In the genomic region with DNA sequence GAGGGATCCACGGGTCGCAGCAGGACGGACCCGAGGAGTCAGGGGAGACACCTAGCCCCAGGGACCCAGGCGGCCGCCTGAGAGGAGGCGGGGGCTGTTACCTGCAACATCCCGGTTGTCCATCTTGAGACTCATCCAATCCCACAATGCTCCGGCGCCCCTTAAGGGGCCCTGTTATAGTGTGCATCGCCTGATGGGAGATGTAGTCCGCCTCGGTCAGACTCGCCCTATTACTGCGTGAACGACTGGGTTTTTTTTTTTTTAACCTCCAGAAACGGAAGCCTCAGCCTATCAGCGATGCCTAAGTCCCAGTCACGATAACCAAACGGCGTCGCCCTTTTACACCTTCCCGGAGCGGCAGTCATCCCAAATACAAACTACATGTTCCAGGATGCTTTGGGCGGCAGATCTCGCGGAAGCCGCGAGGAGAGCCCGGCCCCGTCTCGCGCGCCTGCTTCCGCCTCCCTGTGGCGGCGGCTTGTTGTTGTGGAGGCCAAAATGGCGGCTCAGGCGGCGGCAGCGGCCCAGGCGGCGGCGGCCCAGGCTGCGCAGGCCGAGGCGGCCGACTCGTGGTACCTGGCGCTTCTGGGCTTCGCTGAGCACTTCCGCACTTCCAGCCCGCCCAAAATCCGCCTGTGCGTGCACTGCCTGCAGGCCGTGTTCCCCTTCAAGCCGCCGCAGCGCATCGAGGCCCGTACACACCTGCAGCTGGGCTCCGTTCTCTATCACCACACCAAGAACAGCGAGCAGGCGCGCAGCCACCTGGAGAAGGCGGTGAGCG, we compare ENCODE assay signal across 8 cellular contexts. TPM values are rescaled to one million over a fixed set of nuclear protein-coding genes. Genes with fewer than 3 reads are reported as not detected.
A peak's percentile ranks its signal among the peaks of the same experiment; 100 is the strongest.
DNase-seq lines count a peak whose midpoint lies in the region; TF ChIP-seq lines count a peak whose summit lies in the region.

A gene with protein sequence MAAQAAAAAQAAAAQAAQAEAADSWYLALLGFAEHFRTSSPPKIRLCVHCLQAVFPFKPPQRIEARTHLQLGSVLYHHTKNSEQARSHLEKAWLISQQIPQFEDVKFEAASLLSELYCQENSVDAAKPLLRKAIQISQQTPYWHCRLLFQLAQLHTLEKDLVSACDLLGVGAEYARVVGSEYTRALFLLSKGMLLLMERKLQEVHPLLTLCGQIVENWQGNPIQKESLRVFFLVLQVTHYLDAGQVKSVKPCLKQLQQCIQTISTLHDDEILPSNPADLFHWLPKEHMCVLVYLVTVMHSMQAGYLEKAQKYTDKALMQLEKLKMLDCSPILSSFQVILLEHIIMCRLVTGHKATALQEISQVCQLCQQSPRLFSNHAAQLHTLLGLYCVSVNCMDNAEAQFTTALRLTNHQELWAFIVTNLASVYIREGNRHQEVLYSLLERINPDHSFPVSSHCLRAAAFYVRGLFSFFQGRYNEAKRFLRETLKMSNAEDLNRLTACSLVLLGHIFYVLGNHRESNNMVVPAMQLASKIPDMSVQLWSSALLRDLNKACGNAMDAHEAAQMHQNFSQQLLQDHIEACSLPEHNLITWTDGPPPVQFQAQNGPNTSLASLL (plus strand): TSS at position 468 of the 781 bp plus-strand sequence. CDS start 31 bp downstream, at position 499.
SUGP1 (minus strand) TSS at position 148 of the 781 bp plus-strand sequence; CDS start at position 135, 13 bp downstream.

- TF ChIP-seq RAD21 in neural cell (conservative IDR thresholded peaks at IDR 0.05) = no peak

- H3K27me3 ChIP-seq in neural cell (ENCODE audit: insufficient read depth, low read depth, low read length) (no peaks in the 10 kb centered on the region), stomach (no peaks in the 10 kb centered on the region)

- TF ChIP-seq POLR2A in stomach (IDR thresholded peaks at IDR 0.05) = peak in 1 of 4 donors; percentile 16

- 0 to 1% (median 0%) methylated on average over 41 to 67 of the region's 67 CpGs for WGBS in stomach, 5 donors

- H4K20me1 ChIP-seq in neural cell (ENCODE audit: insufficient read depth) = no peaks in the 10 kb centered on the region

- H3F3A ChIP-seq in neural cell (ENCODE audit: insufficient read depth, low read length, poor library complexity, severe bottlenecking) = no peaks in the 10 kb centered on the region

- H3K4me3 ChIP-seq in fibroblast of villous mesenchyme (ENCODE audit: low read depth, low read length) (peak within 1 kb of the TSS; percentile 87), neural cell (ENCODE audit: low read length) (peak within 1 kb of the TSS; percentile 99), stomach (peak within 1 kb of the TSS; percentile 88 to 99 (median 92))

- H3K9me2 ChIP-seq in neural cell (ENCODE audit: insufficient read depth, low read length) = no peaks in the 10 kb centered on the region

- H3K4me1 ChIP-seq in ES-I3 (ENCODE audit: insufficient read depth, low read length) (peaks cover 6% of the 10 kb centered on the region; the same call in 1 of the 2 replicates), stomach (peaks cover 26 to 54% (median 50%) of the 10 kb centered on the region in 4 donors)

- peak within 1 kb of the TSS; percentile 76 for H3K4me2 ChIP-seq in neural cell (ENCODE audit: low read length)

- H3K27ac ChIP-seq in neural cell (ENCODE audit: low read length) = peak within 1 kb of the TSS; percentile 98
- H3K27ac ChIP-seq in stomach = peak within 1 kb of the TSS; percentile 84 to 93 (median 90)

- H2AFZ ChIP-seq in neural cell (ENCODE audit: low read depth, low read length) = peak within 1 kb of the TSS; percentile 96

- H3K9ac ChIP-seq in ES-I3 (ENCODE audit: low read depth, low read length) (peak within 1 kb of the TSS; percentile 78), neural cell (ENCODE audit: low read length) (peak within 1 kb of the TSS; percentile 99)

- TF ChIP-seq CTCF in fibroblast of villous mesenchyme (IDR thresholded peaks at IDR 0.05; ENCODE audit: insufficient read depth, low read depth, low read length) (peak; percentile 30), neural cell (IDR thresholded peaks at IDR 0.05; ENCODE audit: poor library complexity, severe bottlenecking) (peak; percentile 64), stomach (IDR thresholded peaks at IDR 0.05) (peak in 3 of 7 experiments; percentile 14 to 41 (median 20))

- peaks cover 4% of the 10 kb centered on the region; the same call in 1 of the 2 replicates for H3K36me3 ChIP-seq in ES-I3 (ENCODE audit: insufficient read depth, low read length)
- H3K36me3 ChIP-seq in neural cell (ENCODE audit: insufficient read depth, low read length) = no peaks in the 10 kb centered on the region
- H3K36me3 ChIP-seq in stomach = peaks cover 22 to 38% (median 35%) of the 10 kb centered on the region in 4 donors

- TF ChIP-seq EP300 in neural cell (conservative IDR thresholded peaks at IDR 0.05; ENCODE audit: poor library complexity, severe bottlenecking) (peak; percentile 43), stomach (IDR thresholded peaks at IDR 0.05) (no peak)

- H3K9me3 ChIP-seq in ES-I3 (ENCODE audit: control insufficient read depth, insufficient read depth, low read length) (no peaks in the 10 kb centered on the region), neural cell (ENCODE audit: low read length) (no peaks in the 10 kb centered on the region), stomach (no peaks in the 10 kb centered on the region)

- H3K79me2 ChIP-seq in neural cell (replicated peaks; ENCODE audit: insufficient read depth, low read length) = peaks cover 60% of the 10 kb centered on the region

- intact Hi-C loops in stomach (cut with DNase I; ENCODE audit: low total_unique reads) = no loop called here

- DNase-seq in H4 (ENCODE audit: low spot score) = peak; percentile 88
- DNase-seq in LoVo (ENCODE audit: low spot score) = peak; percentile 97
- peak; percentile 90 to 91 for DNase-seq in SHP77 (lab: John Stamatoyannopoulos, UW)
- DNase-seq in activated effector memory CD4-positive, alpha-beta T cell treated with anti-CD3 and anti-CD28 coated beads, Interleukin-2, amount 50 U/mL, for 16 hours = peak; percentile 96
- peak; percentile 92 for DNase-seq in fibroblast of villous mesenchyme (ENCODE audit: low read depth)
- DNase-seq in stomach = peak; percentile 90

TF ChIP-seq in neural cell, 6 proteins besides CTCF, POLR2A, EP300 and RAD21:
- TF ChIP-seq TAF1 (IDR thresholded peaks at IDR 0.05; ENCODE audit: low read depth) = peak; percentile 86
- TF ChIP-seq, protein P1, sequence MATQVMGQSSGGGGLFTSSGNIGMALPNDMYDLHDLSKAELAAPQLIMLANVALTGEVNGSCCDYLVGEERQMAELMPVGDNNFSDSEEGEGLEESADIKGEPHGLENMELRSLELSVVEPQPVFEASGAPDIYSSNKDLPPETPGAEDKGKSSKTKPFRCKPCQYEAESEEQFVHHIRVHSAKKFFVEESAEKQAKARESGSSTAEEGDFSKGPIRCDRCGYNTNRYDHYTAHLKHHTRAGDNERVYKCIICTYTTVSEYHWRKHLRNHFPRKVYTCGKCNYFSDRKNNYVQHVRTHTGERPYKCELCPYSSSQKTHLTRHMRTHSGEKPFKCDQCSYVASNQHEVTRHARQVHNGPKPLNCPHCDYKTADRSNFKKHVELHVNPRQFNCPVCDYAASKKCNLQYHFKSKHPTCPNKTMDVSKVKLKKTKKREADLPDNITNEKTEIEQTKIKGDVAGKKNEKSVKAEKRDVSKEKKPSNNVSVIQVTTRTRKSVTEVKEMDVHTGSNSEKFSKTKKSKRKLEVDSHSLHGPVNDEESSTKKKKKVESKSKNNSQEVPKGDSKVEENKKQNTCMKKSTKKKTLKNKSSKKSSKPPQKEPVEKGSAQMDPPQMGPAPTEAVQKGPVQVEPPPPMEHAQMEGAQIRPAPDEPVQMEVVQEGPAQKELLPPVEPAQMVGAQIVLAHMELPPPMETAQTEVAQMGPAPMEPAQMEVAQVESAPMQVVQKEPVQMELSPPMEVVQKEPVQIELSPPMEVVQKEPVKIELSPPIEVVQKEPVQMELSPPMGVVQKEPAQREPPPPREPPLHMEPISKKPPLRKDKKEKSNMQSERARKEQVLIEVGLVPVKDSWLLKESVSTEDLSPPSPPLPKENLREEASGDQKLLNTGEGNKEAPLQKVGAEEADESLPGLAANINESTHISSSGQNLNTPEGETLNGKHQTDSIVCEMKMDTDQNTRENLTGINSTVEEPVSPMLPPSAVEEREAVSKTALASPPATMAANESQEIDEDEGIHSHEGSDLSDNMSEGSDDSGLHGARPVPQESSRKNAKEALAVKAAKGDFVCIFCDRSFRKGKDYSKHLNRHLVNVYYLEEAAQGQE (IDR thresholded peaks at IDR 0.05; ENCODE audit: borderline replicate concordance) = peak; percentile 89
- peak; percentile 55 for TF ChIP-seq SMC3 (conservative IDR thresholded peaks at IDR 0.05; ENCODE audit: poor library complexity)
- TF ChIP-seq EZH2 (IDR thresholded peaks at IDR 0.05; ENCODE audit: borderline replicate concordance, insufficient read depth, low read length, poor library complexity, severe bottlenecking) = no peak
- TF ChIP-seq MXI1 (conservative IDR thresholded peaks at IDR 0.05; ENCODE audit: poor library complexity, severe bottlenecking) = peak; percentile 78
- peak; percentile 88 for TF ChIP-seq POLR2AphosphoS5 (IDR thresholded peaks at IDR 0.05)

RNA-seq across cellular contexts. Expression of the first gene that starts in this region (rescaled TPM):
- total RNA-seq in H4 (2014; rRNA removed; shearing (Covaris generic)) = 12.8 and 16.1 TPM in 2 replicates
- total RNA-seq in fibroblast of villous mesenchyme = 30.6 and 32.4 TPM in 2 replicates
- polyA plus RNA-seq in neural cell = 47.2 and 48.3 TPM in 2 replicates
- 71.6 and 81.7 TPM in 2 replicates for polyA minus RNA-seq in neural cell
- total RNA-seq in stomach = 100 to 1,000 TPM in 1 of 5 donors, 10 to 100 TPM in 4; 27.2 to 116 (median 49.2) TPM
- polyA plus RNA-seq in stomach = 10 to 100 TPM; 10.6 to 16.1 (median 11.3) TPM

RNA-seq across cellular contexts. Expression of gene SUGP1, which starts in this region (rescaled TPM):
- total RNA-seq in H4 (2014; rRNA removed; shearing (Covaris generic)) = 26.1 and 28.8 TPM in 2 replicates
- total RNA-seq in fibroblast of villous mesenchyme (22.5 and 27.4 TPM in 2 replicates), stomach (100 to 1,000 TPM in 1 of 5 donors, 10 to 100 TPM in 4; 13.0 to 129 (median 36.2) TPM)
- polyA plus RNA-seq in neural cell (82.0 and 85.8 TPM in 2 replicates), stomach (10 to 100 TPM; 35.8 to 43.2 (median 37.1) TPM)
- 45.5 and 50.6 TPM in 2 replicates for polyA minus RNA-seq in neural cell

Comparison
In these comparisons a context has a peak if more than half of its experiments do, and no peak if none do; other contexts are left out.
1. Peak in every context shown above with its lines: DNase-seq, H3K4me3 ChIP-seq and H3K27ac ChIP-seq.